12 cellular contexts compared by ENCODE assay signal in genomic region chr5:176743136-176743827, GRCh38.
DNase-seq lines count a peak whose midpoint lies in the region; ATAC-seq, FAIRE-seq and TF ChIP-seq lines count a peak whose summit lies in the region.
"Had no signal": no experiment of that assay in that cellular context is flagged by ENCODE, and none has a peak within 500 bp of the region (broad histone marks: within the 10 kb centered on the region; RNA-seq: fewer than 3 reads in every experiment).

No MANE protein-coding gene starts in this region.

- no peaks in the 10 kb centered on the region for H3K4me1 Mint-ChIP-seq in chondrocyte (ENCODE audit: low read depth)

- peaks cover 80% of the 10 kb centered on the region for H3K27me3 Mint-ChIP-seq in chondrocyte (ENCODE audit: low read depth)

- no peak overlapping the region for H3K4me2 ChIP-seq in HepG2 (ENCODE audit: low read depth, low read length)

- H3K4me3 Mint-ChIP-seq in chondrocyte (ENCODE audit: unreplicated experiment), result no peak overlapping the region
- H3K4me3 Mint-ChIP-seq: stimulated activated memory B cell treated with anti-CD40 and anti-IgM and Interleukin-4, amounts not matched to agents 10 μg/mL and 1 μg/mL and 100 μg/mL, for 72 hours had no signal

- H3K9me3 Mint-ChIP-seq in chondrocyte (ENCODE audit: low read depth), result no peaks in the 10 kb centered on the region
- H3K9me3 Mint-ChIP-seq: stimulated activated memory B cell treated with anti-CD40 and anti-IgM and Interleukin-4, amounts not matched to agents 10 μg/mL and 1 μg/mL and 100 μg/mL, for 72 hours had no signal

- H3K27ac ChIP-seq in HepG2 (ENCODE audit: extremely low read length, insufficient read depth, low read length), result no peak overlapping the region
- H3K27ac ChIP-seq: body of pancreas had no signal

- H3K36me3 ChIP-seq in HepG2 (replicated peaks in 1 of 2; ENCODE audit: control insufficient read depth in 1 of 2, insufficient read depth in 2 of 2, low read length in 2 of 2), result no peaks in the 10 kb centered on the region

- FAIRE-seq in HepG2 (lab: Jason Lieb, UNC), result no peak
- no peak for FAIRE-seq in HTR-8/SVneo (lab: Jason Lieb, UNC)
- FAIRE-seq: K562 had no signal

- TF ChIP-seq EP300 in HepG2 (IDR thresholded peaks at IDR 0.05; ENCODE audit: low read depth in 2 of 2, low read length in 2 of 2), result no peak
- no peak for TF ChIP-seq EP300 in HepG2 (CRISPR knock-in tag; IDR thresholded peaks at IDR 0.05; ENCODE audit: borderline replicate concordance)

- no TSS peak for BruUV-seq in HepG2 (replicated peaks; lab: Mats Ljungman, UMichigan)

- no peaks in the 10 kb centered on the region for H3K9me3 ChIP-seq in HepG2 (ENCODE audit: low read length)
- H3K9me3 ChIP-seq: body of pancreas had no signal

- 9% methylated on average over 23 of the region's 52 CpGs for WGBS in HepG2 (ENCODE audit: low lambda C conversion rate)

- H2AFZ ChIP-seq in HepG2 (ENCODE audit: low read length), result no peak overlapping the region

- no peak for TF ChIP-seq POLR2A in HepG2 (IDR thresholded peaks at IDR 0.05; ENCODE audit: insufficient read depth in 1 of 2, low read depth in 2 of 2, low read length in 2 of 2)

- TF ChIP-seq RAD21 in HepG2 (CRISPR knock-in tag; IDR thresholded peaks at IDR 0.05), result no peak

- CTCF ChIA-PET in HepG2 (lab: Yijun Ruan, JAX; ENCODE audit: low intra/inter-chr PET ratio, low total read pairs), result no interaction called here

- DNase-seq in AG20443 (ENCODE audit: low spot score) (peak; percentile 20), HuH-7 (ENCODE audit: low spot score) (peak; percentile 5), chondrocyte (ENCODE audit: low spot score) (peak; percentile 77), mesenteric fat pad (ENCODE audit: low spot score) (peak; percentile 78), HepG2 (ENCODE audit: low spot score) (no peak), EL (no peak), HTR-8/SVneo (ENCODE audit: insufficient read length, low spot score) (no peak)
- DNase-seq: activated CD4-positive, alpha-beta T cell treated with anti-CD3 and anti-CD28 coated beads, Interleukin-2, amount 50 U/mL, for 48 hours had no signal

- peaks cover 7% of the 10 kb centered on the region for H3K4me1 ChIP-seq in HepG2 (ENCODE audit: insufficient read depth, low read length)

- H3K27me3 ChIP-seq in HepG2 (ENCODE audit: control insufficient read depth in 1 of 2, insufficient read depth in 2 of 2, low read length in 2 of 2), result peaks cover 3 to 93% of the 10 kb centered on the region in 2 experiments

- H3K36me3 Mint-ChIP-seq in chondrocyte (ENCODE audit: low read depth), result no peaks in the 10 kb centered on the region
- H3K36me3 Mint-ChIP-seq: stimulated activated memory B cell treated with anti-CD40 and anti-IgM and Interleukin-4, amounts not matched to agents 10 μg/mL and 1 μg/mL and 100 μg/mL, for 72 hours had no signal

- no peak overlapping the region for H3K4me3 ChIP-seq in HepG2 (replicated peaks in 1 of 3; ENCODE audit: insufficient read depth in 1 of 3, low read depth in 2 of 3, low read length in 3 of 3)
- H3K4me3 ChIP-seq: body of pancreas, K562 had no signal

- ATAC-seq in HepG2, result no peak
- no peak for ATAC-seq in HG03108 (IDR thresholded peaks at IDR 0.05; ENCODE audit: unreplicated experiment)
- ATAC-seq: body of pancreas; K562; stimulated activated memory B cell treated with anti-CD40 and anti-IgM and Interleukin-4, amounts not matched to agents 10 μg/mL and 1 μg/mL and 100 μg/mL, for 72 hours had no signal

- intact Hi-C loops in HepG2 (cut with micrococcal nuclease; ENCODE audit: unreplicated experiment), result no loop called here

- TF ChIP-seq CTCF in chondrocyte (IDR thresholded peaks at IDR 0.05) (no peak), HepG2 (CRISPR knock-in tag; IDR thresholded peaks at IDR 0.05) (no peak)

- POLR2A ChIA-PET in HepG2 (lab: Yijun Ruan, JAX), result no interaction called here

- no peak overlapping the region for H3K9ac ChIP-seq in HepG2 (ENCODE audit: insufficient read depth, low read depth, low read length)

- no peak overlapping the region for H3K27ac Mint-ChIP-seq in chondrocyte (ENCODE audit: unreplicated experiment)
- H3K27ac Mint-ChIP-seq: stimulated activated memory B cell treated with anti-CD40 and anti-IgM and Interleukin-4, amounts not matched to agents 10 μg/mL and 1 μg/mL and 100 μg/mL, for 72 hours had no signal

- in situ Hi-C loops in HepG2 (cut with HindIII; ENCODE audit: extremely low pct_ligation_motif_present, low pct_unique_long_range_greater_than_20kb), result no loop called here

- H4K20me1 ChIP-seq in HepG2 (ENCODE audit: insufficient read depth, low read length), result no peaks in the 10 kb centered on the region

- H3K79me2 ChIP-seq in HepG2 (ENCODE audit: insufficient read depth, low read length), result no peaks in the 10 kb centered on the region

TF ChIP-seq in HepG2, 621 proteins besides CTCF, POLR2A, EP300 and RAD21:
- TF ChIP-seq ZNF180 (CRISPR knock-in tag; IDR thresholded peaks at IDR 0.05; ENCODE audit: borderline replicate concordance, low read depth), result no peak
- TF ChIP-seq ZHX1 (CRISPR knock-in tag; IDR thresholded peaks at IDR 0.05; ENCODE audit: low read depth), result no peak
- TF ChIP-seq NKX3-1 (CRISPR knock-in tag; IDR thresholded peaks at IDR 0.05), result no peak
- no peak for TF ChIP-seq HOXA7 (CRISPR knock-in tag; IDR thresholded peaks at IDR 0.05)
- no peak for TF ChIP-seq ZNF589 (CRISPR knock-in tag; conservative IDR thresholded peaks at IDR 0.05)
- TF ChIP-seq ZNF713 (CRISPR knock-in tag; IDR thresholded peaks at IDR 0.05), result no peak
- no peak for TF ChIP-seq ONECUT2 (CRISPR knock-in tag; IDR thresholded peaks at IDR 0.05)
- TF ChIP-seq ZNF83 (CRISPR knock-in tag; IDR thresholded peaks at IDR 0.05; ENCODE audit: borderline replicate concordance), result no peak
- no peak for TF ChIP-seq ZNF143 (CRISPR knock-in tag; IDR thresholded peaks at IDR 0.05)
- TF ChIP-seq ARID5B (CRISPR knock-in tag; IDR thresholded peaks at IDR 0.05), result no peak
- no peak for TF ChIP-seq ESRRA (CRISPR knock-in tag; IDR thresholded peaks at IDR 0.05; ENCODE audit: low read depth)

Comparison
In these comparisons a context has a peak if more than half of its experiments do, and no peak if none do; other contexts are left out.
1. DNase-seq: peak in AG20443 (single experiment), HuH-7 (single experiment), chondrocyte (single experiment) and mesenteric fat pad (single experiment); none in HepG2 (single experiment), EL (single experiment) and HTR-8/SVneo (single experiment).